In the genomic region with DNA sequence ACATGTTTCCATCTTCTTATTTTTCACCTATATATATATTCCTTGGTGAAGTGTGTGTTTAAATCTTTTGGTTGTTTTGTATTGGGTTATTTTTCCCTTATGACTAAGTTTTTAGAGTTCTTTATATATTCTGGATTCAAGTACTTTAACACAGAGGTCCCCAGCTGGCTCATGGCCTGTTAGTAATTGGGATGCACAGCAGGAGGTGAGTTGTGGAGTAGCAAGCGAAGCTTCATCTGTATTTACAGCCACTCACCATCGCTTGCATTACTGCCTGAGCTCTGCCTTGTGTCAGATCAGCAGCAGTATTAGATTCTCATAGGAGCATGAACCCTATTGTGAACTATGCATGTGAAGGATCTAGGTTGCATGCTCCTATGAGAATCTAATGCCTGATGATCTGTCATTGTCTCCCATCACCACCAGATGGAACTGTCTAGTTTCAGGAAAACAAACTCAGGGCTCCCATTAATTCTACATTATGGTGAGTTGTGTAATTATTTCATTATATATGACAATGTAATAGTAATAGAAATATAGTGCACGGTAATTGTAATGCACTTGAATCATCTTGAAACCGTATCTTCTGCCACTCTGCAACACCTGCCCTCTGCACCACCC, we compare ENCODE assay signal across 20 cellular contexts.
A peak's percentile ranks its signal among the peaks of the same experiment; 100 is the strongest.
DNase-seq lines count a peak whose midpoint lies in the region; ATAC-seq and TF ChIP-seq lines count a peak whose summit lies in the region.
"Had no signal": no experiment of that assay in that cellular context is flagged by ENCODE, and none has a peak within 500 bp of the region (broad histone marks: within the 10 kb centered on the region; RNA-seq: fewer than 3 reads in every experiment).

No MANE protein-coding gene starts in this region.

- intact Hi-C loops in spleen (cut with DNase I; ENCODE audit: low total_unique reads): no loop called here

- 74 to 98% (median 84%) methylated on average over 4 of the region's 4 CpGs for WGBS in spleen, 5 donors

- H3K4me3 ChIP-seq in NT2/D1 (ENCODE audit: insufficient read length, low read depth): no peak overlapping the region
- H3K4me3 ChIP-seq in fibroblast of pulmonary artery (replicated peaks; ENCODE audit: low read depth, low read length): no peak overlapping the region
- no peak overlapping the region for H3K4me3 ChIP-seq in spleen
- H3K4me3 ChIP-seq: K562, SK-N-MC had no signal

- peaks cover 4% of the 10 kb centered on the region for H3K9me3 ChIP-seq in NT2/D1 (ENCODE audit: insufficient read depth, low read length)
- peaks cover 0 to 46% (median 22%) of the 10 kb centered on the region in 8 donors for H3K9me3 ChIP-seq in spleen

- no peaks in the 10 kb centered on the region for H3K27me3 Mint-ChIP-seq in HFFc6 (ENCODE audit: insufficient read depth)
- H3K27me3 Mint-ChIP-seq: naive B cell; stimulated activated naive B cell treated with anti-CD40 and anti-IgM and Interleukin-4, amounts not matched to agents 10 μg/mL and 1 μg/mL and 100 μg/mL, for 72 hours had no signal

- no peak for ATAC-seq in GM21447 (IDR thresholded peaks at IDR 0.05; ENCODE audit: unreplicated experiment)
- ATAC-seq: activated T-cell treated with anti-CD3 and anti-CD28 coated beads, Interleukin-2, amount 50 U/mL, for 72 hours; CD8-positive, alpha-beta T cell; K562; stimulated activated naive B cell treated with anti-CD40 and anti-IgM and Interleukin-4, amounts not matched to agents 10 μg/mL and 1 μg/mL and 100 μg/mL, for 72 hours had no signal

- no peaks in the 10 kb centered on the region for H3K27me3 ChIP-seq in NT2/D1 (ENCODE audit: insufficient read depth, insufficient read length)
- H3K27me3 ChIP-seq in spleen (replicated peaks in 1 of 7): no peaks in the 10 kb centered on the region

- no peak overlapping the region for H3K9ac ChIP-seq in NT2/D1 (ENCODE audit: insufficient read length, low read depth)

- peaks cover 8% of the 10 kb centered on the region; the same call in 1 of the 2 replicates for H3K36me3 Mint-ChIP-seq in HFFc6 (ENCODE audit: low read depth)

- H3K4me1 Mint-ChIP-seq in HFFc6 (ENCODE audit: low read depth): no peaks in the 10 kb centered on the region

- DNase-seq in NCI-H1417 (lab: John Stamatoyannopoulos, UW): peak in 2 of 3 experiments; percentile 21 to 62
- no peak for DNase-seq in NCI-H1417 treated with DMSO at 0.1 percent for 48 hours (lab: John Stamatoyannopoulos, UW)
- DNase-seq in HFFc6: no peak
- peak; percentile 9 for DNase-seq in NT2/D1 (ENCODE audit: low read depth, low spot score)
- peak; percentile 21 for DNase-seq in fibroblast of pulmonary artery (ENCODE audit: low read depth)
- DNase-seq in spleen: no peak
- no peak for DNase-seq in G401 (ENCODE audit: low spot score)
- DNase-seq: activated CD4-positive, alpha-beta T cell treated with anti-CD3 and anti-CD28 coated beads, Interleukin-2, amount 50 U/mL, for 48 hours; activated T-cell treated with anti-CD3 and anti-CD28 coated beads, Interleukin-2, amount 50 U/mL, for 72 hours; CD8-positive, alpha-beta T cell; GDM1; naive B cell; NCI-H2081; posterior cingulate gyrus; small intestine; stimulated activated naive B cell treated with anti-CD40 and anti-IgM and Interleukin-4, amounts not matched to agents 10 μg/mL and 1 μg/mL and 100 μg/mL, for 72 hours; trophoblast cell had no signal

- H3K36me3 ChIP-seq in NT2/D1 (ENCODE audit: insufficient read depth, insufficient read length, low read length) (no peaks in the 10 kb centered on the region), spleen (peaks cover 0 to 32% (median 4%) of the 10 kb centered on the region in 6 donors)

- TF ChIP-seq CTCF in HFFc6 (IDR thresholded peaks at IDR 0.05): peak; percentile 54
- peak; percentile 11 for TF ChIP-seq CTCF in fibroblast of pulmonary artery (IDR thresholded peaks at IDR 0.05; ENCODE audit: low read length, missing control alignments)
- TF ChIP-seq CTCF in spleen (IDR thresholded peaks at IDR 0.05 in 8 of 11, conservative IDR thresholded peaks at IDR 0.05 in 3 of 11): no peak

- in situ Hi-C loops in G401 (cut with HindIII; ENCODE audit: low sequenced_read_pairs): no loop called here

- no peak overlapping the region for H3K27ac Mint-ChIP-seq in HFFc6
- H3K27ac Mint-ChIP-seq: activated T-cell treated with anti-CD3 and anti-CD28 coated beads, Interleukin-2, amount 50 U/mL, for 72 hours; CD8-positive, alpha-beta T cell; stimulated activated naive B cell treated with anti-CD40 and anti-IgM and Interleukin-4, amounts not matched to agents 10 μg/mL and 1 μg/mL and 100 μg/mL, for 72 hours had no signal

- no peaks in the 10 kb centered on the region for H3K4me1 ChIP-seq in NT2/D1 (ENCODE audit: insufficient read depth, insufficient read length)
- H3K4me1 ChIP-seq in spleen: no peaks in the 10 kb centered on the region

- no peak overlapping the region for H3K4me3 Mint-ChIP-seq in HFFc6
- H3K4me3 Mint-ChIP-seq: activated T-cell treated with anti-CD3 and anti-CD28 coated beads, Interleukin-2, amount 50 U/mL, for 72 hours; CD8-positive, alpha-beta T cell; naive B cell; stimulated activated naive B cell treated with anti-CD40 and anti-IgM and Interleukin-4, amounts not matched to agents 10 μg/mL and 1 μg/mL and 100 μg/mL, for 72 hours had no signal

- no peak overlapping the region for H3K27ac ChIP-seq in spleen
- H3K27ac ChIP-seq: SK-N-MC had no signal

- peaks cover 4% of the 10 kb centered on the region for H3K9me3 Mint-ChIP-seq in HFFc6

- no peak for TF ChIP-seq POLR2A in spleen (IDR thresholded peaks at IDR 0.05)

Comparison
In these comparisons a context has a peak if more than half of its experiments do, and no peak if none do; other contexts are left out.
1. DNase-seq: peak in NCI-H1417 (2 of 3), NT2/D1 (single experiment) and fibroblast of pulmonary artery (single experiment); none in NCI-H1417 treated with DMSO at 0.1 percent for 48 hours (single experiment), HFFc6 (single experiment), spleen (single experiment) and G401 (single experiment).
2. CTCF ChIP-seq: peak in HFFc6 (single experiment) and fibroblast of pulmonary artery (single experiment); none in spleen (0 of 11).